1 cellular context compared by ENCODE assay signal in the genomic region with DNA sequence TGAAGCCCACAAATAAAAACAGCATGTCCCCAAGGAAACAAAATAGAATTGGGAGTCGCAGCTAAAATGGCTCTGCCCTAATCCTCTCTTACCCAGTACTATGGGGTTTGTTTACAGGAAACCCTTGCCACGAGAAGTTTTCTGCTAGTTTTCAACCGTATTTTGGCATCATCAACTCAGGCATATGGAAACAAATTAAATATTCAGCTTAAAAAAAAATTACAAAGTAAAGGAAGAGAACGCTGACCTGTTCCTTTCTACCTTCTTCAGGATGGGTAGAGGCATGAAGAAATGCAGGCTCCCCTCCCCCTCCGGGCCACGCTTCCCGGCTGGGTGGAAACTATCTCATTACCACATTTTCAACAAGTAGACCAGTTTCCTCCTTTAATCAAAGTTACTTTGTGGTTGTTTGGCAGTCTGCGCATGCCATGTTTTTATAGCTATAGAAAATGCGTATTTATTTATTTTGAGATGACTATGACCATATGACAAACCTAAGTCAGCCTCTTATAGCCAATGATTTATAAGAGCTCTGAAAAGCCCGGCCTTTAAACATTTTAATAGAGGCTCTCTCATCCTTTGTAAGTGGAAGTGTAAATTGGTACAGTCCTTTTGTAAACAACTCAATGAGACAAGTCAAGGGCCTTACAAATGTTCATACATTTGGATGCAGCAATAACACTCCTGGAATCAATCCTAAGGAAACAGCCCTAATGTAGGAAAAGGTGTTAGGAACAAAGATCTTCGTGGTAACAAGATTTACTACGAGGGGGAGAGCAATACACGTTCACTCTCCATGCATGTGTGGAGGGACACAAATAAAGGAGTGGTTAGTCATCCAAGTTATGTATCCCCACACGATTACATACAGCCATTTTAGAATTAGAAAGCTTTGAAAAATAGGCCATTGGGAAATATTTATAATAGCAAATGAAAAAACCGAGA.
TF ChIP-seq lines count a peak whose summit lies in the region.

No MANE protein-coding gene starts in this region.

TF ChIP-seq in H1, 55 proteins besides CTCF, POLR2A, EP300 and RAD21:
- TF ChIP-seq GABPA (IDR thresholded peaks at IDR 0.05; ENCODE audit: borderline replicate concordance, insufficient read depth, low read length), result no peak
- TF ChIP-seq ASH2L (IDR thresholded peaks at IDR 0.05; ENCODE audit: low read length), result peak; percentile 83
- TF ChIP-seq, protein P1, sequence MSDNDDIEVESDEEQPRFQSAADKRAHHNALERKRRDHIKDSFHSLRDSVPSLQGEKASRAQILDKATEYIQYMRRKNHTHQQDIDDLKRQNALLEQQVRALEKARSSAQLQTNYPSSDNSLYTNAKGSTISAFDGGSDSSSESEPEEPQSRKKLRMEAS (IDR thresholded peaks at IDR 0.05), result peak; percentile 60
- no peak for TF ChIP-seq NANOG (IDR thresholded peaks at IDR 0.05; ENCODE audit: insufficient read depth, low read depth, low read length, poor library complexity, severe bottlenecking)
